ENCODE assay signal across 16 cellular contexts in genomic region chr6:63565727-63566625, GRCh38. TPM values are rescaled to one million over a fixed set of nuclear protein-coding genes. Genes with fewer than 3 reads are reported as not detected.
DNase-seq lines count a peak whose midpoint lies in the region; ATAC-seq and TF ChIP-seq lines count a peak whose summit lies in the region.
"Had no signal": no experiment of that assay in that cellular context is flagged by ENCODE, and none has a peak within 500 bp of the region (broad histone marks: within the 10 kb centered on the region; RNA-seq: fewer than 3 reads in every experiment).

No MANE protein-coding gene starts in this region.

- no peaks in the 10 kb centered on the region for H3K36me3 ChIP-seq in Karpas-422 (ENCODE audit: insufficient read depth, low read length)
- H3K36me3 ChIP-seq in skeletal muscle tissue (ENCODE audit: control insufficient read depth in 3 of 3, insufficient read depth in 3 of 3, low read length in 3 of 3) = no peaks in the 10 kb centered on the region
- no peaks in the 10 kb centered on the region for H3K36me3 ChIP-seq in suprapubic skin
- H3K36me3 ChIP-seq: thoracic aorta had no signal

- WGBS in suprapubic skin = 67% methylated on average over 4 of the region's 4 CpGs

- H3K4me3 ChIP-seq in Karpas-422 (ENCODE audit: low read length) (no peak overlapping the region), skeletal muscle tissue (ENCODE audit: low read length in 3 of 3) (no peak overlapping the region), suprapubic skin (no peak overlapping the region)
- H3K4me3 ChIP-seq: thoracic aorta had no signal

- H4K20me1 ChIP-seq in Karpas-422 (ENCODE audit: insufficient read depth, low read depth, low read length) = no peaks in the 10 kb centered on the region

- no peaks in the 10 kb centered on the region for H3K4me1 ChIP-seq in Karpas-422 (ENCODE audit: low read length)
- H3K4me1 ChIP-seq in skeletal muscle tissue (ENCODE audit: control insufficient read depth in 3 of 3, insufficient read depth in 3 of 3, low read length in 3 of 3) = peaks cover 5 to 15% (median 6%) of the 10 kb centered on the region in 3 donors
- no peaks in the 10 kb centered on the region for H3K4me1 ChIP-seq in suprapubic skin

- H3K4me2 ChIP-seq in Karpas-422 (ENCODE audit: low read depth, low read length, poor library complexity, severe bottlenecking) = no peak overlapping the region

- peaks cover 6% of the 10 kb centered on the region for H3K9me3 Mint-ChIP-seq in chondrocyte (ENCODE audit: low read depth)
- H3K9me3 Mint-ChIP-seq: activated CD4-positive, alpha-beta T cell treated with anti-CD3 and anti-CD28 coated beads, Interleukin-2, amount 10 ng/mL, durations not matched to agents 7 days and 5 days; CD8-positive, alpha-beta memory T cell had no signal

- no peak for TF ChIP-seq CTCF in chondrocyte (IDR thresholded peaks at IDR 0.05)
- no peak for TF ChIP-seq CTCF in suprapubic skin (IDR thresholded peaks at IDR 0.05)

- no peaks in the 10 kb centered on the region for H3K36me3 Mint-ChIP-seq in chondrocyte (ENCODE audit: low read depth)
- H3K36me3 Mint-ChIP-seq: CD8-positive, alpha-beta memory T cell had no signal

- no peak for TF ChIP-seq POLR2A in suprapubic skin (IDR thresholded peaks at IDR 0.05)

- no peak overlapping the region for H3K9ac ChIP-seq in Karpas-422 (ENCODE audit: low read length)
- no peak overlapping the region for H3K9ac ChIP-seq in skeletal muscle tissue (ENCODE audit: low read depth in 1 of 3, low read length in 3 of 3)

- no peak overlapping the region for H2AFZ ChIP-seq in Karpas-422 (ENCODE audit: low read length)

- H3K27me3 ChIP-seq in Karpas-422 (ENCODE audit: low read length) (no peaks in the 10 kb centered on the region), skeletal muscle tissue (ENCODE audit: control insufficient read depth in 3 of 3, insufficient read depth in 3 of 3, low read length in 3 of 3) (no peaks in the 10 kb centered on the region), suprapubic skin (no peaks in the 10 kb centered on the region)

- H3K27ac Mint-ChIP-seq in chondrocyte (ENCODE audit: unreplicated experiment) = peak overlapping the region; percentile 88
- H3K27ac Mint-ChIP-seq: activated CD4-positive, alpha-beta T cell treated with anti-CD3 and anti-CD28 coated beads, Interleukin-2, amount 10 ng/mL, durations not matched to agents 7 days and 5 days; CD8-positive, alpha-beta memory T cell had no signal

- H3K4me1 Mint-ChIP-seq in chondrocyte (ENCODE audit: low read depth) = peaks cover 44% of the 10 kb centered on the region
- H3K4me1 Mint-ChIP-seq: activated CD4-positive, alpha-beta T cell treated with anti-CD3 and anti-CD28 coated beads, Interleukin-2, amount 10 ng/mL, durations not matched to agents 7 days and 5 days; CD8-positive, alpha-beta memory T cell had no signal

- TF ChIP-seq EP300 in suprapubic skin (IDR thresholded peaks at IDR 0.05) = no peak

- H3K9me2 ChIP-seq in Karpas-422 (replicated peaks; ENCODE audit: insufficient read depth, low read length) = no peaks in the 10 kb centered on the region

- ATAC-seq in left lobe of liver (peak; percentile 15), HG03139 (IDR thresholded peaks at IDR 0.05; ENCODE audit: unreplicated experiment) (no peak)

- H3K27me3 Mint-ChIP-seq in chondrocyte (ENCODE audit: low read depth) = no peaks in the 10 kb centered on the region

- H3K9me3 ChIP-seq in Karpas-422 (ENCODE audit: low read length) (no peaks in the 10 kb centered on the region), skeletal muscle tissue (ENCODE audit: control insufficient read depth in 3 of 3, low read length in 3 of 3) (no peaks in the 10 kb centered on the region), suprapubic skin (peaks cover 7% of the 10 kb centered on the region)
- H3K9me3 ChIP-seq: thoracic aorta had no signal

- H3K27ac ChIP-seq in Karpas-422 (ENCODE audit: low read length) (no peak overlapping the region), skeletal muscle tissue (ENCODE audit: low read depth, low read length) (peak overlapping the region; percentile 66), suprapubic skin (no peak overlapping the region)
- H3K27ac ChIP-seq: thoracic aorta had no signal

- DNase-seq in Karpas-422 = peak; percentile 10
- no peak for DNase-seq in chondrocyte (ENCODE audit: low spot score)
- DNase-seq in left lobe of liver (ENCODE audit: low spot score) = no peak
- no peak for DNase-seq in suprapubic skin (ENCODE audit: low spot score in 2 of 2)
- no peak for DNase-seq in germinal center (ENCODE audit: low spot score)
- DNase-seq: activated CD4-positive, alpha-beta T cell treated with anti-CD3 and anti-CD28 coated beads, Interleukin-2, amount 10 ng/mL, durations not matched to agents 7 days and 5 days; activated CD8-positive, alpha-beta memory T cell treated with anti-CD3 and anti-CD28 coated beads, Interleukin-2, amount 50 U/mL, for 48 hours; activated gamma-delta T cell treated with Interleukin-2 at 50 U/mL for 16 hours; amygdala; CD8-positive, alpha-beta memory T cell; NCI-H1417; NCI-H2171; OCI-M1 had no signal

- H3K79me2 ChIP-seq in Karpas-422 (ENCODE audit: low read length) = no peaks in the 10 kb centered on the region

- H3K4me3 Mint-ChIP-seq in chondrocyte (ENCODE audit: unreplicated experiment) = peak overlapping the region; percentile 47
- H3K4me3 Mint-ChIP-seq: activated CD4-positive, alpha-beta T cell treated with anti-CD3 and anti-CD28 coated beads, Interleukin-2, amount 10 ng/mL, durations not matched to agents 7 days and 5 days; CD8-positive, alpha-beta memory T cell had no signal

RNA-seq across cellular contexts. Expression of gene PTP4A1, which starts 6.3 kb away (rescaled TPM):
- 11.1 and 39.5 TPM in 2 replicates for total RNA-seq in Karpas-422 (2014; rRNA removed; shearing (Covaris generic); ENCODE audit: low replicate concordance)
- total RNA-seq in chondrocyte (75.7 to 108 TPM (median 99.2 TPM) in 3 replicates), left lobe of liver (118 TPM), skeletal muscle tissue (28.7 TPM), suprapubic skin (10 to 100 TPM; 12.4 to 85.4 (median 50.4) TPM)
